Comparison of ENCODE assay signal across 31 cellular contexts in genomic region chr1:3053366-3053980, GRCh38. TPM values are rescaled to one million over a fixed set of nuclear protein-coding genes. Genes with fewer than 3 reads are reported as not detected.
"Had no signal": no experiment of that assay in that cellular context is flagged by ENCODE, and none has a peak within 500 bp of the region (broad histone marks: within the 10 kb centered on the region; RNA-seq: fewer than 3 reads in every experiment).

No MANE protein-coding gene starts in this region.

- H3K4me1 Mint-ChIP-seq: stimulated activated naive CD8-positive, alpha-beta T cell treated with anti-CD3 and anti-CD28 coated beads, Interleukin-15, amount 100 ng/mL, for 72 hours; T-cell had no signal

- H3K4me3 ChIP-seq: dorsolateral prefrontal cortex, esophagus squamous epithelium, gastrocnemius medialis, tibial nerve had no signal

- H3K9me3 ChIP-seq: esophagus squamous epithelium, gastrocnemius medialis, tibial nerve had no signal

- H3K9me3 Mint-ChIP-seq: T-helper 2 cell treated with Interferon-gamma antibody and Interleukin-4, amounts not matched to agents 5 μg/mL and 100 μg/mL, for 36 hours had no signal

- H3K4me1 ChIP-seq: esophagus squamous epithelium, gastrocnemius medialis had no signal

- H3K27ac ChIP-seq: dorsolateral prefrontal cortex, esophagus squamous epithelium, gastrocnemius medialis, tibial nerve, VCaP had no signal

- H3K27ac Mint-ChIP-seq: activated naive CD4-positive, alpha-beta T cell treated with anti-CD3 and anti-CD28 coated beads, Interleukin-2, amount 50 U/mL, for 72 hours; activated T-cell treated with anti-CD3 and anti-CD28 coated beads, Interleukin-2, amount 50 U/mL, for 72 hours; brain; memory B cell; progenitor cell of endocrine pancreas; T-cell; T-helper 2 cell treated with Interferon-gamma antibody and Interleukin-4, amounts not matched to agents 5 μg/mL and 100 μg/mL, for 36 hours had no signal

- DNase-seq: activated CD4-positive, alpha-beta T cell treated with anti-CD3 and anti-CD28 coated beads for 1 hour; activated CD4-positive, alpha-beta T cell treated with anti-CD3 and anti-CD28 coated beads, Interleukin-2, amount 50 U/mL, for 1 hour; activated gamma-delta T cell; activated T-cell treated with anti-CD3 and anti-CD28 coated beads, Interleukin-2, amount 50 U/mL, for 72 hours; central memory CD4-positive, alpha-beta T cell; esophagus squamous epithelium; gastrocnemius medialis; hippocampal formation; nucleus accumbens; retina; stimulated activated CD4-positive, alpha-beta T cell treated with anti-CD3 and anti-CD28 coated beads, Interleukin-12 subunit alpha, Interleukin-12 subunit beta, amount 100 ng/mL, for 4 hours; stimulated activated CD4-positive, alpha-beta T cell treated with anti-CD3 and anti-CD28 coated beads, Interleukin-4, amount 100 ng/mL, for 4 hours; stimulated activated naive CD8-positive, alpha-beta T cell treated with anti-CD3 and anti-CD28 coated beads, Interleukin-15, amount 100 ng/mL, for 72 hours; T-cell had no signal

- H3K4me3 Mint-ChIP-seq: activated T-cell treated with anti-CD3 and anti-CD28 coated beads, Interleukin-2, amount 50 U/mL, for 72 hours; brain; memory B cell; stimulated activated naive CD8-positive, alpha-beta T cell treated with anti-CD3 and anti-CD28 coated beads, Interleukin-15, amount 100 ng/mL, for 72 hours; T-cell; T-helper 2 cell treated with Interferon-gamma antibody and Interleukin-4, amounts not matched to agents 5 μg/mL and 100 μg/mL, for 36 hours had no signal

- H3K36me3 Mint-ChIP-seq: activated naive CD4-positive, alpha-beta T cell treated with anti-CD3 and anti-CD28 coated beads, Interleukin-2, amount 50 U/mL, for 72 hours; T-cell had no signal

- H3K36me3 ChIP-seq: esophagus squamous epithelium, gastrocnemius medialis had no signal

- ATAC-seq: activated naive CD4-positive, alpha-beta T cell treated with anti-CD3 and anti-CD28 coated beads, Interleukin-2, amount 50 U/mL, for 72 hours; activated T-cell treated with anti-CD3 and anti-CD28 coated beads, Interleukin-2, amount 50 U/mL, for 72 hours; gastrocnemius medialis; left colon; stimulated activated naive CD8-positive, alpha-beta T cell treated with anti-CD3 and anti-CD28 coated beads, Interleukin-15, amount 100 ng/mL, for 72 hours; T-cell had no signal

- FAIRE-seq: colon, urothelium cell line had no signal

RNA-seq across cellular contexts. Expression of gene PRDM16, which starts 15.5 kb away (rescaled TPM):
- total RNA-seq: mononuclear cell, myocyte had no signal

RNA-seq across cellular contexts. Expression of gene ACTRT2, which starts 32.2 kb away (rescaled TPM):
- total RNA-seq: activated naive CD4-positive, alpha-beta T cell treated with anti-CD3 and anti-CD28 coated beads, Interleukin-2, amount 50 U/mL, for 72 hours; activated T-cell treated with anti-CD3 and anti-CD28 coated beads, Interleukin-2, amount 50 U/mL, for 72 hours; aorta; esophagus squamous epithelium; gastrocnemius medialis; left colon; lower leg skin; mononuclear cell; myocyte; progenitor cell of endocrine pancreas; T-cell; tibial nerve had no signal
- polyA plus RNA-seq: adipose tissue, aorta, neural cell had no signal
